In genomic region chr11:34633990-34634725, GRCh38 we compare ENCODE assay signal across 8 cellular contexts. TPM values are rescaled to one million over a fixed set of nuclear protein-coding genes. Genes with fewer than 3 reads are reported as not detected.
DNase-seq lines count a peak whose midpoint lies in the region; ATAC-seq and TF ChIP-seq lines count a peak whose summit lies in the region.

No MANE protein-coding gene starts in this region.

- no peaks in the 10 kb centered on the region for H3K36me3 Mint-ChIP-seq in activated CD4-positive, alpha-beta T cell treated with anti-CD3 and anti-CD28 coated beads, Interleukin-2, amount 10 ng/mL, durations not matched to agents 24 days and 14 days (ENCODE audit: low read depth)

- H3K27ac Mint-ChIP-seq in activated CD4-positive, alpha-beta T cell treated with anti-CD3 and anti-CD28 coated beads, Interleukin-2, amount 10 ng/mL, durations not matched to agents 24 days and 14 days: no peak overlapping the region

- H3K79me2 ChIP-seq in fibroblast of lung (ENCODE audit: control insufficient read depth, insufficient read depth, low read length): no peaks in the 10 kb centered on the region

- peak overlapping the region; percentile 18 for H3K4me3 Mint-ChIP-seq in activated CD4-positive, alpha-beta T cell treated with anti-CD3 and anti-CD28 coated beads, Interleukin-2, amount 10 ng/mL, durations not matched to agents 24 days and 14 days

- H3K27me3 Mint-ChIP-seq in activated CD4-positive, alpha-beta T cell treated with anti-CD3 and anti-CD28 coated beads, Interleukin-2, amount 10 ng/mL, durations not matched to agents 24 days and 14 days: peaks cover 45% of the 10 kb centered on the region

- H3K4me2 ChIP-seq in fibroblast of lung (ENCODE audit: extremely low read depth, insufficient read depth, low read length): no peak overlapping the region

- no peak overlapping the region for H3K4me3 ChIP-seq in fibroblast of lung (replicated peaks in 1 of 4; ENCODE audit: control extremely low read depth in 1 of 4, insufficient read depth in 1 of 4, low read depth in 3 of 4, low read length in 4 of 4)

- H3K27ac ChIP-seq in fibroblast of lung (ENCODE audit: insufficient read depth, low read length): no peak overlapping the region
- no peak overlapping the region for H3K27ac ChIP-seq in caudate nucleus (ENCODE audit: low read depth, low read length)

- H3K9ac ChIP-seq in fibroblast of lung (ENCODE audit: insufficient read depth, low read length): no peak overlapping the region

- peak; percentile 66 for DNase-seq in activated CD4-positive, alpha-beta T cell treated with anti-CD3 and anti-CD28 coated beads, Interleukin-2, amount 10 ng/mL, durations not matched to agents 24 days and 14 days
- no peak for DNase-seq in activated CD4-positive, alpha-beta T cell treated with anti-CD3 and anti-CD28 coated beads, Interleukin-2, amount 50 U/mL, for 4 hours
- DNase-seq in NCI-H69 (lab: John Stamatoyannopoulos, UW) (peak; percentile 82), fibroblast of lung (ENCODE audit: low read depth in 2 of 2) (peak; percentile 45 to 65), HK-2 (ENCODE audit: unreplicated experiment) (no peak), caudate nucleus (lab: John Stamatoyannopoulos, UW) (no peak), globus pallidus (ENCODE audit: low spot score) (no peak)

- peak; percentile 89 for ATAC-seq in HG02938 (IDR thresholded peaks at IDR 0.05; ENCODE audit: unreplicated experiment)

- no peaks in the 10 kb centered on the region for H3K9me3 Mint-ChIP-seq in activated CD4-positive, alpha-beta T cell treated with anti-CD3 and anti-CD28 coated beads, Interleukin-2, amount 10 ng/mL, durations not matched to agents 24 days and 14 days

- intact Hi-C loops in activated CD4-positive, alpha-beta T cell treated with anti-CD3 and anti-CD28 coated beads, Interleukin-2, amount 10 ng/mL, durations not matched to agents 24 days and 14 days (cut with micrococcal nuclease): loop anchor here (1.0 kb wide), 1 partner anchor 16 kb away; no protein-coding TSS in a partner anchor

- TF ChIP-seq CTCF in fibroblast of lung (conservative IDR thresholded peaks at IDR 0.05 in 1 of 2, IDR thresholded peaks at IDR 0.05 in 1 of 2; ENCODE audit: low read depth in 1 of 2, low read length in 2 of 2): no peak

- no peaks in the 10 kb centered on the region for H3K36me3 ChIP-seq in fibroblast of lung (ENCODE audit: control insufficient read depth, insufficient read depth, low read length)

- H2AFZ ChIP-seq in fibroblast of lung (ENCODE audit: low read length): no peak overlapping the region

- peaks cover 4% of the 10 kb centered on the region for H3K4me1 ChIP-seq in fibroblast of lung (ENCODE audit: control insufficient read depth, extremely low read depth, insufficient read depth, low read length)

- peaks cover 12% of the 10 kb centered on the region for H3K4me1 Mint-ChIP-seq in activated CD4-positive, alpha-beta T cell treated with anti-CD3 and anti-CD28 coated beads, Interleukin-2, amount 10 ng/mL, durations not matched to agents 24 days and 14 days

- H3K27me3 ChIP-seq in fibroblast of lung (ENCODE audit: control insufficient read depth, insufficient read depth, low read length): no peaks in the 10 kb centered on the region

- H3K9me3 ChIP-seq in fibroblast of lung (ENCODE audit: control insufficient read depth, insufficient read depth, low read depth, low read length): no peaks in the 10 kb centered on the region

- H4K20me1 ChIP-seq in fibroblast of lung (ENCODE audit: control insufficient read depth, extremely low read depth, insufficient read depth, low read length): no peaks in the 10 kb centered on the region

RNA-seq across cellular contexts. Expression of gene EHF, which starts 13.3 kb away (rescaled TPM):
- not detected in 2 replicates for total RNA-seq in activated CD4-positive, alpha-beta T cell treated with anti-CD3 and anti-CD28 coated beads, Interleukin-2, amount 10 ng/mL, durations not matched to agents 24 days and 14 days
- not detected in 2 replicates for total RNA-seq in fibroblast of lung
- 0.02 and 0.51 TPM in 2 replicates for polyA plus RNA-seq in fibroblast of lung
- polyA plus RNA-seq in fibroblast of lung (2012): 0.06 and 0.42 TPM in 2 replicates
- polyA minus RNA-seq in fibroblast of lung (ENCODE audit: low replicate concordance): 3.7 TPM in 1 of 2 replicates, not detected in the other

Comparison
In these comparisons a context has a peak if more than half of its experiments do, and no peak if none do; other contexts are left out.
1. DNase-seq: peak in activated CD4-positive, alpha-beta T cell treated with anti-CD3 and anti-CD28 coated beads, Interleukin-2, amount 10 ng/mL, durations not matched to agents 24 days and 14 days (single experiment), NCI-H69 (single experiment) and fibroblast of lung (2 of 2); none in activated CD4-positive, alpha-beta T cell treated with anti-CD3 and anti-CD28 coated beads, Interleukin-2, amount 50 U/mL, for 4 hours (0 of 2), HK-2 (single experiment), caudate nucleus (0 of 61) and globus pallidus (single experiment).